Comparison of ENCODE assay signal across 19 cellular contexts in the genomic region with DNA sequence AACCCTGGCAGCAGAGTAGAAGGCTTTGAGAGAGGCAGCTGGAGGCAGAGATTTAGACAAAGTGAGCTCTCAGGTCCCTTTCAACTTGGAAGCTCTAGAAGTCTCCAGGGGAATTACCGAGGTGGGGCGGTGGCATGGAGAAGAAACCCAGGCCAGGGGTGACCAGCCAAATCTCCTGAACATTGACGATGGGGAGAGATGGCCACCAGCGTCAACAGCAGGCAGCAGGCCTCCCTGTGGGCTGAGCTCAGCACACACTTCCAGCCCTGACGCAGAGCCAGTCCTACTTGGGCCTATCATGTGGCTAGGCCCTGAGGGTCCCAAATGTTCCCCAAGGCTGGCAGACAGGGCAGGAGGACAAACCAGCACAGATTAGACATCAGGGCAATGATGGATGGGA.
DNase-seq lines count a peak whose midpoint lies in the region; ATAC-seq, FAIRE-seq and TF ChIP-seq lines count a peak whose summit lies in the region.
"Had no signal": no experiment of that assay in that cellular context is flagged by ENCODE, and none has a peak within 500 bp of the region (broad histone marks: within the 10 kb centered on the region; RNA-seq: fewer than 3 reads in every experiment).

No MANE protein-coding gene starts in this region.

- H3K4me3 Mint-ChIP-seq in chondrocyte (ENCODE audit: unreplicated experiment), result no peak overlapping the region
- H3K4me3 Mint-ChIP-seq in activated naive CD8-positive, alpha-beta T cell treated with anti-CD3 and anti-CD28 coated beads, Interleukin-2, amount 50 U/mL, for 24 hours, result no peak overlapping the region
- H3K4me3 Mint-ChIP-seq: CD14-positive monocyte; CD8-positive, alpha-beta T cell; GM23338; HFFc6 had no signal

- TF ChIP-seq CTCF in chondrocyte (IDR thresholded peaks at IDR 0.05), result no peak

- peak overlapping the region; percentile 15 for H3K56ac ChIP-seq in mesendoderm (ENCODE audit: low read length)

- no peaks in the 10 kb centered on the region for H3K79me2 ChIP-seq in mesendoderm (ENCODE audit: control insufficient read depth, insufficient read depth, low read length)

- no peak overlapping the region for H2AK5ac ChIP-seq in mesendoderm (ENCODE audit: low read length)

- no CpG with 5 or more reads among the region's 5 CpGs for WGBS in mesendoderm (ENCODE audit: extremely low coverage, insufficient coverage, low lambda C conversion rate)

- no peak overlapping the region for H2BK120ac ChIP-seq in mesendoderm (ENCODE audit: low read depth, low read length)

- no peak overlapping the region for H3K18ac ChIP-seq in mesendoderm (ENCODE audit: low read length)

- H4K8ac ChIP-seq in mesendoderm (ENCODE audit: low read depth, low read length), result no peak overlapping the region

- FAIRE-seq in HTR-8/SVneo (lab: Jason Lieb, UNC), result peak; percentile 16
- FAIRE-seq: G401.6, GM12891, GM19239, HepG2 had no signal

- no peak overlapping the region for H3K4ac ChIP-seq in mesendoderm (ENCODE audit: low read depth, low read length)

- no peak overlapping the region for H3K4me3 ChIP-seq in mesendoderm (ENCODE audit: low read length)
- H3K4me3 ChIP-seq: BLaER1, GM23338 had no signal

- no peak overlapping the region for H2BK15ac ChIP-seq in mesendoderm (replicated peaks; ENCODE audit: low read depth)

- H3K9ac ChIP-seq in mesendoderm (ENCODE audit: low read length), result no peak overlapping the region
- H3K9ac ChIP-seq: BLaER1 had no signal

- H3K27ac Mint-ChIP-seq in chondrocyte (ENCODE audit: unreplicated experiment), result no peak overlapping the region
- no peak overlapping the region for H3K27ac Mint-ChIP-seq in activated naive CD8-positive, alpha-beta T cell treated with anti-CD3 and anti-CD28 coated beads, Interleukin-2, amount 50 U/mL, for 24 hours
- H3K27ac Mint-ChIP-seq: CD8-positive, alpha-beta T cell; GM23338; HFFc6 had no signal

- no peaks in the 10 kb centered on the region for H3K36me3 Mint-ChIP-seq in chondrocyte (ENCODE audit: low read depth)
- H3K36me3 Mint-ChIP-seq in activated naive CD8-positive, alpha-beta T cell treated with anti-CD3 and anti-CD28 coated beads, Interleukin-2, amount 50 U/mL, for 24 hours (ENCODE audit: low read depth), result no peaks in the 10 kb centered on the region
- H3K36me3 Mint-ChIP-seq: CD14-positive monocyte; CD8-positive, alpha-beta T cell had no signal

- no peaks in the 10 kb centered on the region for H3K9me3 Mint-ChIP-seq in chondrocyte (ENCODE audit: low read depth)
- no peaks in the 10 kb centered on the region for H3K9me3 Mint-ChIP-seq in activated naive CD8-positive, alpha-beta T cell treated with anti-CD3 and anti-CD28 coated beads, Interleukin-2, amount 50 U/mL, for 24 hours
- H3K9me3 Mint-ChIP-seq: CD8-positive, alpha-beta T cell; GM23338; HFFc6 had no signal

- DNase-seq in HTR-8/SVneo (ENCODE audit: insufficient read length, low spot score), result no peak
- peak; percentile 52 for DNase-seq in chondrocyte (ENCODE audit: low spot score)
- DNase-seq in mesendoderm, result no peak
- no peak for DNase-seq in NK-92 (lab: John Stamatoyannopoulos, UW; ENCODE audit: unreplicated experiment)
- DNase-seq in activated naive CD8-positive, alpha-beta T cell treated with anti-CD3 and anti-CD28 coated beads, Interleukin-2, amount 50 U/mL, for 24 hours, result no peak
- no peak for DNase-seq in kidney glomerular epithelial cell (lab: John Stamatoyannopoulos, UW)
- DNase-seq in retina, result no peak
- DNase-seq: 8988T; CD8-positive, alpha-beta T cell; H7; HFFc6 had no signal

- no peak overlapping the region for H3K4me2 ChIP-seq in mesendoderm (ENCODE audit: low read length)
- H3K4me2 ChIP-seq: BLaER1, GM23338 had no signal

- no peak for ATAC-seq in activated naive CD8-positive, alpha-beta T cell treated with anti-CD3 and anti-CD28 coated beads, Interleukin-2, amount 50 U/mL, for 24 hours
- ATAC-seq: CD8-positive, alpha-beta T cell; GM23338; HCT116; HepG2 had no signal

- H3K4me1 Mint-ChIP-seq in chondrocyte (ENCODE audit: low read depth), result peaks cover 41% of the 10 kb centered on the region
- peaks cover 13% of the 10 kb centered on the region for H3K4me1 Mint-ChIP-seq in activated naive CD8-positive, alpha-beta T cell treated with anti-CD3 and anti-CD28 coated beads, Interleukin-2, amount 50 U/mL, for 24 hours

- no peaks in the 10 kb centered on the region for H3K36me3 ChIP-seq in mesendoderm (ENCODE audit: control insufficient read depth, insufficient read depth, low read length)
- H3K36me3 ChIP-seq: BLaER1 had no signal

- H3K27ac ChIP-seq in mesendoderm (ENCODE audit: low read depth, low read length), result no peak overlapping the region
- H3K27ac ChIP-seq: BLaER1 had no signal

- H3K27me3 ChIP-seq in mesendoderm (ENCODE audit: insufficient read depth, low read length, poor library complexity), result no peaks in the 10 kb centered on the region
- H3K27me3 ChIP-seq: BLaER1 had no signal

- no peaks in the 10 kb centered on the region for H3K79me1 ChIP-seq in mesendoderm (ENCODE audit: low read length)

- no peaks in the 10 kb centered on the region for H3K27me3 Mint-ChIP-seq in chondrocyte (ENCODE audit: low read depth)
- H3K27me3 Mint-ChIP-seq in activated naive CD8-positive, alpha-beta T cell treated with anti-CD3 and anti-CD28 coated beads, Interleukin-2, amount 50 U/mL, for 24 hours, result peaks cover 5% of the 10 kb centered on the region

- H4K5ac ChIP-seq in mesendoderm (ENCODE audit: low read length), result no peak overlapping the region

- no peak overlapping the region for H3K23ac ChIP-seq in mesendoderm (ENCODE audit: low read length)

- no peak overlapping the region for H2BK5ac ChIP-seq in mesendoderm (ENCODE audit: low read length)

- no peaks in the 10 kb centered on the region for H3K4me1 ChIP-seq in mesendoderm (ENCODE audit: control insufficient read depth, low read depth, low read length)
